ENCODE assay signal across 1 cellular context in the genomic region with DNA sequence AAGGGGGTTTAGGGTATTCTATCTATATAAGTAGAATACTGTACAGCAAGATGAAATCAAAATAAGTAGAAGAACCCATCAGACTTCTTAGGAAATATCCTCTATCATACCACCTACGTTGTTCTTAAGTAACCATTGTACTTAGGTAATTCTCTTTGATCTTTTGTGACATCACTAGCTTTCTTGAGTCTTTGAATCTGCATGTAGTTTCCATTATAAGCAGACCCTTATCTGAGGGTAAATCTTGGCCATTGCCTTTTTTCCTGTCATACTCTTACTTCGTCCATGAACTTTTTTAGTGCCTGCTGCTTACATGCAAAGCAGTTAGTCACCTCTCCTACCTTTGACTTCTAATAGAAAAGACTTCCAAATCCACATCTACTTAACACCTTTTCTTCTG.
TF ChIP-seq lines count a peak whose summit lies in the region.

No MANE protein-coding gene starts in this region.

TF ChIP-seq in WTC11, 78 proteins besides CTCF, POLR2A, EP300 and RAD21 (continued from another document):
- TF ChIP-seq, protein P1, sequence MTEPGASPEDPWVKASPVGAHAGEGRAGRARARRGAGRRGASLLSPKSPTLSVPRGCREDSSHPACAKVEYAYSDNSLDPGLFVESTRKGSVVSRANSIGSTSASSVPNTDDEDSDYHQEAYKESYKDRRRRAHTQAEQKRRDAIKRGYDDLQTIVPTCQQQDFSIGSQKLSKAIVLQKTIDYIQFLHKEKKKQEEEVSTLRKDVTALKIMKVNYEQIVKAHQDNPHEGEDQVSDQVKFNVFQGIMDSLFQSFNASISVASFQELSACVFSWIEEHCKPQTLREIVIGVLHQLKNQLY (CRISPR knock-in tag; IDR thresholded peaks at IDR 0.05): no peak
- no peak for TF ChIP-seq GABPB1 (CRISPR knock-in tag; IDR thresholded peaks at IDR 0.05)
- TF ChIP-seq, protein P2, sequence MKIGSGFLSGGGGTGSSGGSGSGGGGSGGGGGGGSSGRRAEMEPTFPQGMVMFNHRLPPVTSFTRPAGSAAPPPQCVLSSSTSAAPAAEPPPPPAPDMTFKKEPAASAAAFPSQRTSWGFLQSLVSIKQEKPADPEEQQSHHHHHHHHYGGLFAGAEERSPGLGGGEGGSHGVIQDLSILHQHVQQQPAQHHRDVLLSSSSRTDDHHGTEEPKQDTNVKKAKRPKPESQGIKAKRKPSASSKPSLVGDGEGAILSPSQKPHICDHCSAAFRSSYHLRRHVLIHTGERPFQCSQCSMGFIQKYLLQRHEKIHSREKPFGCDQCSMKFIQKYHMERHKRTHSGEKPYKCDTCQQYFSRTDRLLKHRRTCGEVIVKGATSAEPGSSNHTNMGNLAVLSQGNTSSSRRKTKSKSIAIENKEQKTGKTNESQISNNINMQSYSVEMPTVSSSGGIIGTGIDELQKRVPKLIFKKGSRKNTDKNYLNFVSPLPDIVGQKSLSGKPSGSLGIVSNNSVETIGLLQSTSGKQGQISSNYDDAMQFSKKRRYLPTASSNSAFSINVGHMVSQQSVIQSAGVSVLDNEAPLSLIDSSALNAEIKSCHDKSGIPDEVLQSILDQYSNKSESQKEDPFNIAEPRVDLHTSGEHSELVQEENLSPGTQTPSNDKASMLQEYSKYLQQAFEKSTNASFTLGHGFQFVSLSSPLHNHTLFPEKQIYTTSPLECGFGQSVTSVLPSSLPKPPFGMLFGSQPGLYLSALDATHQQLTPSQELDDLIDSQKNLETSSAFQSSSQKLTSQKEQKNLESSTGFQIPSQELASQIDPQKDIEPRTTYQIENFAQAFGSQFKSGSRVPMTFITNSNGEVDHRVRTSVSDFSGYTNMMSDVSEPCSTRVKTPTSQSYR (CRISPR knock-in tag; IDR thresholded peaks at IDR 0.05): no peak
- TF ChIP-seq, protein P3, sequence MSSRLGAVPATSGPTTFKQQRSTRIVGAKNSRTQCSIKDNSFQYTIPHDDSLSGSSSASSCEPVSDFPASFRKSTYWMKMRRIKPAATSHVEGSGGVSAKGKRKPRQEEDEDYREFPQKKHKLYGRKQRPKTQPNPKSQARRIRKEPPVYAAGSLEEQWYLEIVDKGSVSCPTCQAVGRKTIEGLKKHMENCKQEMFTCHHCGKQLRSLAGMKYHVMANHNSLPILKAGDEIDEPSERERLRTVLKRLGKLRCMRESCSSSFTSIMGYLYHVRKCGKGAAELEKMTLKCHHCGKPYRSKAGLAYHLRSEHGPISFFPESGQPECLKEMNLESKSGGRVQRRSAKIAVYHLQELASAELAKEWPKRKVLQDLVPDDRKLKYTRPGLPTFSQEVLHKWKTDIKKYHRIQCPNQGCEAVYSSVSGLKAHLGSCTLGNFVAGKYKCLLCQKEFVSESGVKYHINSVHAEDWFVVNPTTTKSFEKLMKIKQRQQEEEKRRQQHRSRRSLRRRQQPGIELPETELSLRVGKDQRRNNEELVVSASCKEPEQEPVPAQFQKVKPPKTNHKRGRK (CRISPR knock-in tag; IDR thresholded peaks at IDR 0.05; ENCODE audit: borderline replicate concordance): no peak
- TF ChIP-seq FOXP1 (CRISPR knock-in tag; IDR thresholded peaks at IDR 0.05; ENCODE audit: borderline replicate concordance): no peak
- TF ChIP-seq, protein P4, sequence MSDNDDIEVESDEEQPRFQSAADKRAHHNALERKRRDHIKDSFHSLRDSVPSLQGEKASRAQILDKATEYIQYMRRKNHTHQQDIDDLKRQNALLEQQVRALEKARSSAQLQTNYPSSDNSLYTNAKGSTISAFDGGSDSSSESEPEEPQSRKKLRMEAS (CRISPR knock-in tag; IDR thresholded peaks at IDR 0.05): no peak
- TF ChIP-seq, protein P5, sequence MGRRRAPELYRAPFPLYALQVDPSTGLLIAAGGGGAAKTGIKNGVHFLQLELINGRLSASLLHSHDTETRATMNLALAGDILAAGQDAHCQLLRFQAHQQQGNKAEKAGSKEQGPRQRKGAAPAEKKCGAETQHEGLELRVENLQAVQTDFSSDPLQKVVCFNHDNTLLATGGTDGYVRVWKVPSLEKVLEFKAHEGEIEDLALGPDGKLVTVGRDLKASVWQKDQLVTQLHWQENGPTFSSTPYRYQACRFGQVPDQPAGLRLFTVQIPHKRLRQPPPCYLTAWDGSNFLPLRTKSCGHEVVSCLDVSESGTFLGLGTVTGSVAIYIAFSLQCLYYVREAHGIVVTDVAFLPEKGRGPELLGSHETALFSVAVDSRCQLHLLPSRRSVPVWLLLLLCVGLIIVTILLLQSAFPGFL (CRISPR knock-in tag; IDR thresholded peaks at IDR 0.05; ENCODE audit: borderline replicate concordance): no peak
- TF ChIP-seq, protein P6, sequence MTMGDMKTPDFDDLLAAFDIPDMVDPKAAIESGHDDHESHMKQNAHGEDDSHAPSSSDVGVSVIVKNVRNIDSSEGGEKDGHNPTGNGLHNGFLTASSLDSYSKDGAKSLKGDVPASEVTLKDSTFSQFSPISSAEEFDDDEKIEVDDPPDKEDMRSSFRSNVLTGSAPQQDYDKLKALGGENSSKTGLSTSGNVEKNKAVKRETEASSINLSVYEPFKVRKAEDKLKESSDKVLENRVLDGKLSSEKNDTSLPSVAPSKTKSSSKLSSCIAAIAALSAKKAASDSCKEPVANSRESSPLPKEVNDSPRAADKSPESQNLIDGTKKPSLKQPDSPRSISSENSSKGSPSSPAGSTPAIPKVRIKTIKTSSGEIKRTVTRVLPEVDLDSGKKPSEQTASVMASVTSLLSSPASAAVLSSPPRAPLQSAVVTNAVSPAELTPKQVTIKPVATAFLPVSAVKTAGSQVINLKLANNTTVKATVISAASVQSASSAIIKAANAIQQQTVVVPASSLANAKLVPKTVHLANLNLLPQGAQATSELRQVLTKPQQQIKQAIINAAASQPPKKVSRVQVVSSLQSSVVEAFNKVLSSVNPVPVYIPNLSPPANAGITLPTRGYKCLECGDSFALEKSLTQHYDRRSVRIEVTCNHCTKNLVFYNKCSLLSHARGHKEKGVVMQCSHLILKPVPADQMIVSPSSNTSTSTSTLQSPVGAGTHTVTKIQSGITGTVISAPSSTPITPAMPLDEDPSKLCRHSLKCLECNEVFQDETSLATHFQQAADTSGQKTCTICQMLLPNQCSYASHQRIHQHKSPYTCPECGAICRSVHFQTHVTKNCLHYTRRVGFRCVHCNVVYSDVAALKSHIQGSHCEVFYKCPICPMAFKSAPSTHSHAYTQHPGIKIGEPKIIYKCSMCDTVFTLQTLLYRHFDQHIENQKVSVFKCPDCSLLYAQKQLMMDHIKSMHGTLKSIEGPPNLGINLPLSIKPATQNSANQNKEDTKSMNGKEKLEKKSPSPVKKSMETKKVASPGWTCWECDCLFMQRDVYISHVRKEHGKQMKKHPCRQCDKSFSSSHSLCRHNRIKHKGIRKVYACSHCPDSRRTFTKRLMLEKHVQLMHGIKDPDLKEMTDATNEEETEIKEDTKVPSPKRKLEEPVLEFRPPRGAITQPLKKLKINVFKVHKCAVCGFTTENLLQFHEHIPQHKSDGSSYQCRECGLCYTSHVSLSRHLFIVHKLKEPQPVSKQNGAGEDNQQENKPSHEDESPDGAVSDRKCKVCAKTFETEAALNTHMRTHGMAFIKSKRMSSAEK (CRISPR knock-in tag; IDR thresholded peaks at IDR 0.05; ENCODE audit: borderline replicate concordance): no peak
- TF ChIP-seq CREB1 (CRISPR knock-in tag; IDR thresholded peaks at IDR 0.05): no peak
- TF ChIP-seq, protein P7, sequence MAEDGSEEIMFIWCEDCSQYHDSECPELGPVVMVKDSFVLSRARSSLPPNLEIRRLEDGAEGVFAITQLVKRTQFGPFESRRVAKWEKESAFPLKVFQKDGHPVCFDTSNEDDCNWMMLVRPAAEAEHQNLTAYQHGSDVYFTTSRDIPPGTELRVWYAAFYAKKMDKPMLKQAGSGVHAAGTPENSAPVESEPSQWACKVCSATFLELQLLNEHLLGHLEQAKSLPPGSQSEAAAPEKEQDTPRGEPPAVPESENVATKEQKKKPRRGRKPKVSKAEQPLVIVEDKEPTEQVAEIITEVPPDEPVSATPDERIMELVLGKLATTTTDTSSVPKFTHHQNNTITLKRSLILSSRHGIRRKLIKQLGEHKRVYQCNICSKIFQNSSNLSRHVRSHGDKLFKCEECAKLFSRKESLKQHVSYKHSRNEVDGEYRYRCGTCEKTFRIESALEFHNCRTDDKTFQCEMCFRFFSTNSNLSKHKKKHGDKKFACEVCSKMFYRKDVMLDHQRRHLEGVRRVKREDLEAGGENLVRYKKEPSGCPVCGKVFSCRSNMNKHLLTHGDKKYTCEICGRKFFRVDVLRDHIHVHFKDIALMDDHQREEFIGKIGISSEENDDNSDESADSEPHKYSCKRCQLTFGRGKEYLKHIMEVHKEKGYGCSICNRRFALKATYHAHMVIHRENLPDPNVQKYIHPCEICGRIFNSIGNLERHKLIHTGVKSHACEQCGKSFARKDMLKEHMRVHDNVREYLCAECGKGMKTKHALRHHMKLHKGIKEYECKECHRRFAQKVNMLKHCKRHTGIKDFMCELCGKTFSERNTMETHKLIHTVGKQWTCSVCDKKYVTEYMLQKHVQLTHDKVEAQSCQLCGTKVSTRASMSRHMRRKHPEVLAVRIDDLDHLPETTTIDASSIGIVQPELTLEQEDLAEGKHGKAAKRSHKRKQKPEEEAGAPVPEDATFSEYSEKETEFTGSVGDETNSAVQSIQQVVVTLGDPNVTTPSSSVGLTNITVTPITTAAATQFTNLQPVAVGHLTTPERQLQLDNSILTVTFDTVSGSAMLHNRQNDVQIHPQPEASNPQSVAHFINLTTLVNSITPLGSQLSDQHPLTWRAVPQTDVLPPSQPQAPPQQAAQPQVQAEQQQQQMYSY (CRISPR knock-in tag; IDR thresholded peaks at IDR 0.05): no peak
- TF ChIP-seq, protein P8, sequence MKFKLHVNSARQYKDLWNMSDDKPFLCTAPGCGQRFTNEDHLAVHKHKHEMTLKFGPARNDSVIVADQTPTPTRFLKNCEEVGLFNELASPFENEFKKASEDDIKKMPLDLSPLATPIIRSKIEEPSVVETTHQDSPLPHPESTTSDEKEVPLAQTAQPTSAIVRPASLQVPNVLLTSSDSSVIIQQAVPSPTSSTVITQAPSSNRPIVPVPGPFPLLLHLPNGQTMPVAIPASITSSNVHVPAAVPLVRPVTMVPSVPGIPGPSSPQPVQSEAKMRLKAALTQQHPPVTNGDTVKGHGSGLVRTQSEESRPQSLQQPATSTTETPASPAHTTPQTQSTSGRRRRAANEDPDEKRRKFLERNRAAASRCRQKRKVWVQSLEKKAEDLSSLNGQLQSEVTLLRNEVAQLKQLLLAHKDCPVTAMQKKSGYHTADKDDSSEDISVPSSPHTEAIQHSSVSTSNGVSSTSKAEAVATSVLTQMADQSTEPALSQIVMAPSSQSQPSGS (CRISPR knock-in tag; IDR thresholded peaks at IDR 0.05; ENCODE audit: borderline replicate concordance, low read depth): no peak
- no peak for TF ChIP-seq MXD4 (CRISPR knock-in tag; IDR thresholded peaks at IDR 0.05; ENCODE audit: borderline replicate concordance)
- TF ChIP-seq, protein P9, sequence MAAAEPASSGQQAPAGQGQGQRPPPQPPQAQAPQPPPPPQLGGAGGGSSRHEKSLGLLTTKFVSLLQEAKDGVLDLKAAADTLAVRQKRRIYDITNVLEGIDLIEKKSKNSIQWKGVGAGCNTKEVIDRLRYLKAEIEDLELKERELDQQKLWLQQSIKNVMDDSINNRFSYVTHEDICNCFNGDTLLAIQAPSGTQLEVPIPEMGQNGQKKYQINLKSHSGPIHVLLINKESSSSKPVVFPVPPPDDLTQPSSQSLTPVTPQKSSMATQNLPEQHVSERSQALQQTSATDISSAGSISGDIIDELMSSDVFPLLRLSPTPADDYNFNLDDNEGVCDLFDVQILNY (CRISPR knock-in tag; IDR thresholded peaks at IDR 0.05): no peak
